In the genomic region with DNA sequence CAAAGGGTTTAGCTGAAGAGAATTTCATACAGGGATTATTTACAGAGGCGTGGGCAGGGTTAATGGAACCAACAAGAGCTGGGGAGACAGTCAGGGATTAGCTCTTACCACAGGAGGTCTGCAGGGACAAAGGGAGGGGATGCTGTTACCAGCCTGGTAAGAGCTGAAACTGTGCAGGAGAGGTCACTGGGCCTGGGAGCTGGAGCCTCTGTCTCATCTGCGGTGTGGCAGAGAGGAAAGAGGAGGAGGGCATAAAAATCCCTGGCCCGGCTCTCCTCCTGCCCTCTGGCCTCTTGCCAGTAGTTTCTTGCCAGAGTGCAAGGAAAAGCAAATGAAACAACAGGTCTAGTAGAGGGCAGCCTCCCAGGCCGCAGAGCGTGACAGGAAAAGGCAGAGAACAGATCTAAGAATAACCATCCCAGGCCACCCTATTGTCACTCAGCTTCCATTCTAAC, we compare ENCODE assay signal across 11 cellular contexts. TPM values are rescaled to one million over a fixed set of nuclear protein-coding genes. Genes with fewer than 3 reads are reported as not detected.
DNase-seq lines count a peak whose midpoint lies in the region; ATAC-seq, FAIRE-seq and TF ChIP-seq lines count a peak whose summit lies in the region.
"Had no signal": no experiment of that assay in that cellular context is flagged by ENCODE, and none has a peak within 500 bp of the region (broad histone marks: within the 10 kb centered on the region; RNA-seq: fewer than 3 reads in every experiment).

No MANE protein-coding gene starts in this region.

- H3K9ac ChIP-seq in smooth muscle cell (ENCODE audit: low read depth) = no peak overlapping the region

- no peak overlapping the region for H2AFZ ChIP-seq in smooth muscle cell (ENCODE audit: low read depth)

- 19 to 34% (median 24%) methylated on average over 5 of the region's 5 CpGs for WGBS in heart left ventricle, 4 donors
- 15% methylated on average over 5 of the region's 5 CpGs for WGBS in smooth muscle cell (ENCODE audit: low lambda C conversion rate)

- H3F3A ChIP-seq in smooth muscle cell (ENCODE audit: low read depth) = peaks cover 11% of the 10 kb centered on the region

- H3K4me2 ChIP-seq in smooth muscle cell = peak overlapping the region; percentile 19

- H3K27me3 ChIP-seq in heart left ventricle (no peaks in the 10 kb centered on the region), smooth muscle cell (ENCODE audit: low read depth) (no peaks in the 10 kb centered on the region)
- H3K27me3 ChIP-seq: tibial artery had no signal

- TF ChIP-seq CTCF in heart left ventricle (IDR thresholded peaks at IDR 0.05) (no peak), smooth muscle cell (IDR thresholded peaks at IDR 0.05; ENCODE audit: borderline replicate concordance, insufficient read depth, poor library complexity, severe bottlenecking) (no peak)

- DNase-seq in RPMI7951 (ENCODE audit: low read depth) (peak; percentile 95), heart left ventricle (peak; percentile 59 to 83 (median 66)), smooth muscle cell (lab: John Stamatoyannopoulos, UW; ENCODE audit: unreplicated experiment) (no peak), GM12891 (ENCODE audit: insufficient read length, low spot score) (no peak)
- no peak for DNase-seq in activated naive CD4-positive, alpha-beta T cell treated with anti-CD3 and anti-CD28 coated beads, Interleukin-2, amount 50 U/mL, for 72 hours (ENCODE audit: low spot score in 2 of 2)
- DNase-seq: activated CD8-positive, alpha-beta memory T cell treated with anti-CD3 and anti-CD28 coated beads, Interleukin-2, amount 50 U/mL, for 48 hours had no signal

- H3K36me3 ChIP-seq in heart left ventricle = no peaks in the 10 kb centered on the region
- no peaks in the 10 kb centered on the region for H3K36me3 ChIP-seq in smooth muscle cell (ENCODE audit: low read depth)
- H3K36me3 ChIP-seq: tibial artery had no signal

- no peak for FAIRE-seq in GM12891 (lab: Jason Lieb, UNC)

- H3K79me2 ChIP-seq in smooth muscle cell (ENCODE audit: low read depth) = no peaks in the 10 kb centered on the region

- intact Hi-C loops in heart left ventricle (cut with DNase I) = loop anchor here (2.0 to 10.0 kb wide), 17 partner anchors 160 to 1418 kb away; a partner anchor contains a TSS

- H3K4me1 ChIP-seq in heart left ventricle = peaks cover 0 to 32% (median 19%) of the 10 kb centered on the region in 12 donors
- H3K4me1 ChIP-seq in smooth muscle cell (ENCODE audit: low read depth) = peaks cover 17% of the 10 kb centered on the region

- H3K36me3 Mint-ChIP-seq in activated naive CD4-positive, alpha-beta T cell treated with anti-CD3 and anti-CD28 coated beads, Interleukin-2, amount 50 U/mL, for 72 hours = no peaks in the 10 kb centered on the region
- H3K36me3 Mint-ChIP-seq: memory B cell had no signal

- no peaks in the 10 kb centered on the region for H3K9me3 ChIP-seq in heart left ventricle
- H3K9me3 ChIP-seq in smooth muscle cell (replicated peaks; ENCODE audit: low read depth) = no peaks in the 10 kb centered on the region
- H3K9me3 ChIP-seq: tibial artery had no signal

- H3K4me3 ChIP-seq in heart left ventricle (no peak overlapping the region), smooth muscle cell (no peak overlapping the region)
- H3K4me3 ChIP-seq: tibial artery had no signal

- TF ChIP-seq POLR2A in heart left ventricle (IDR thresholded peaks at IDR 0.05) (no peak), GM12891 (IDR thresholded peaks at IDR 0.05; ENCODE audit: low read depth, low read length) (no peak)

- no peaks in the 10 kb centered on the region for H3K9me3 Mint-ChIP-seq in activated naive CD4-positive, alpha-beta T cell treated with anti-CD3 and anti-CD28 coated beads, Interleukin-2, amount 50 U/mL, for 72 hours
- H3K9me3 Mint-ChIP-seq: memory B cell had no signal

- ATAC-seq in HG03432 (IDR thresholded peaks at IDR 0.05; ENCODE audit: unreplicated experiment) (peak; percentile 43), heart left ventricle (peak; percentile 91 to 95 (median 93)), HG03565 (IDR thresholded peaks at IDR 0.05; ENCODE audit: unreplicated experiment) (no peak), GM21723 (IDR thresholded peaks at IDR 0.05; ENCODE audit: unreplicated experiment) (no peak)
- ATAC-seq in activated naive CD4-positive, alpha-beta T cell treated with anti-CD3 and anti-CD28 coated beads, Interleukin-2, amount 50 U/mL, for 72 hours = no peak

- H3K27ac ChIP-seq in heart left ventricle (peak overlapping the region in 6 of 12 donors; percentile 18 to 57 (median 46)), smooth muscle cell (ENCODE audit: low read depth) (peak overlapping the region; percentile 8)
- H3K27ac ChIP-seq: tibial artery had no signal

- H3K27ac Mint-ChIP-seq in activated naive CD4-positive, alpha-beta T cell treated with anti-CD3 and anti-CD28 coated beads, Interleukin-2, amount 50 U/mL, for 72 hours = no peak overlapping the region
- H3K27ac Mint-ChIP-seq: memory B cell had no signal

- no peaks in the 10 kb centered on the region for H4K20me1 ChIP-seq in smooth muscle cell (ENCODE audit: low read depth)

TF ChIP-seq in GM12891, 5 proteins besides CTCF, POLR2A, EP300 and RAD21:
- no peak for TF ChIP-seq PAX5 (IDR thresholded peaks at IDR 0.05; ENCODE audit: insufficient read depth, low read length, severe bottlenecking)
- TF ChIP-seq POLR2AphosphoS5 (IDR thresholded peaks at IDR 0.05; ENCODE audit: low read depth, low read length) = no peak
- TF ChIP-seq SPI1 (IDR thresholded peaks at IDR 0.05; ENCODE audit: low read depth, low read length) = no peak
- no peak for TF ChIP-seq TAF1 (IDR thresholded peaks at IDR 0.05; ENCODE audit: low read depth, low read length)
- TF ChIP-seq POU2F2 (IDR thresholded peaks at IDR 0.05; ENCODE audit: low read depth, low read length) = no peak

RNA-seq across cellular contexts. Expression of a gene that starts 18.9 kb away (rescaled TPM):
- 10.7 and 19.9 TPM in 2 replicates for total RNA-seq in RPMI7951 (2014; rRNA removed; shearing (Covaris generic))
- total RNA-seq in heart left ventricle (10 to 100 TPM in 1 of 9 donors, 1 to 10 TPM in 8; 6.8 to 12.4 (median 8.7) TPM), smooth muscle cell (13.3 and 21.6 TPM in 2 replicates)
- polyA plus RNA-seq in heart left ventricle (1 to 10 TPM; 3.3 to 6.7 TPM), smooth muscle cell (9.1 and 11.7 TPM in 2 replicates)
- 10 to 100 TPM; 18.3 to 35.8 TPM for total RNA-seq in activated naive CD4-positive, alpha-beta T cell treated with anti-CD3 and anti-CD28 coated beads, Interleukin-2, amount 50 U/mL, for 72 hours
- polyA plus RNA-seq in GM12891 (2012; ENCODE audit: low read depth, missing spikeins) = 6.2 TPM

RNA-seq across cellular contexts. Expression of a gene that starts 20.2 kb away (rescaled TPM):
- total RNA-seq in RPMI7951 (2014; rRNA removed; shearing (Covaris generic)) = 5.3 and 6.9 TPM in 2 replicates
- total RNA-seq in heart left ventricle = 1 to 10 TPM; 1.9 to 5.4 (median 2.5) TPM
- 1 to 10 TPM; 1.4 to 1.6 TPM for polyA plus RNA-seq in heart left ventricle
- 3.6 and 5.2 TPM in 2 replicates for total RNA-seq in smooth muscle cell
- 1.5 and 2.3 TPM in 2 replicates for polyA plus RNA-seq in smooth muscle cell
- 1 to 10 TPM; 3.0 to 6.5 TPM for total RNA-seq in activated naive CD4-positive, alpha-beta T cell treated with anti-CD3 and anti-CD28 coated beads, Interleukin-2, amount 50 U/mL, for 72 hours
- 0.78 TPM for polyA plus RNA-seq in GM12891 (2012; ENCODE audit: low read depth, missing spikeins)

Comparison
In these comparisons a context has a peak if more than half of its experiments do, and no peak if none do; other contexts are left out.
1. ATAC-seq: peak in HG03432 (single experiment) and heart left ventricle (4 of 4); none in activated naive CD4-positive, alpha-beta T cell treated with anti-CD3 and anti-CD28 coated beads, Interleukin-2, amount 50 U/mL, for 72 hours (0 of 2), HG03565 (single experiment) and GM21723 (single experiment).
2. DNase-seq: peak in RPMI7951 (single experiment) and heart left ventricle (5 of 5); none in smooth muscle cell (single experiment), activated naive CD4-positive, alpha-beta T cell treated with anti-CD3 and anti-CD28 coated beads, Interleukin-2, amount 50 U/mL, for 72 hours (0 of 2) and GM12891 (single experiment).